ENCODE assay signal across 17 cellular contexts in the genomic region with DNA sequence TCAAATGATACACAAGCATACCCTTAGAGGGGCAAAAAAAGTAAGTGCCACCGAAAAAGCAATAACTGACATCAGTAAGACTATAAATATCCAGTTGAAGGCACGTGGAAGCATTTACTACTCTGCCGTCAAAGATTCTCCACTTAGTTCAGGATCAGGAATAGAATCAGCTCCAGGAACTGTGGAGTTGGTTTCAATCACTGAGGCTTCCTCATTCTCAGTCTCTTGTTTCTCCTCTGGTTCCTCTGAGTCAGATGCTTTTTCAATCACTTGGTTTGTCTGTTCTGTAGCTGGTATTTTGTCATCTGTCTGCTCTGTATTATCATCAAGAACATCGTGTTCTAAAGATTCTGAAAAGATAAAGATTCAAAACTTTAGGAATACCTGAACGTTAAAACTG.
DNase-seq lines count a peak whose midpoint lies in the region; ATAC-seq and TF ChIP-seq lines count a peak whose summit lies in the region.
"Had no signal": no experiment of that assay in that cellular context is flagged by ENCODE, and none has a peak within 500 bp of the region (broad histone marks: within the 10 kb centered on the region; RNA-seq: fewer than 3 reads in every experiment).

No MANE protein-coding gene starts in this region.

- H3K9me3 Mint-ChIP-seq in activated CD4-positive, alpha-beta T cell treated with anti-CD3 and anti-CD28 coated beads, Interleukin-2, amount 10 ng/mL, durations not matched to agents 7 days and 5 days = no peaks in the 10 kb centered on the region
- H3K9me3 Mint-ChIP-seq: mesothelial cell of epicardium had no signal

- H3K27ac Mint-ChIP-seq in activated CD4-positive, alpha-beta T cell treated with anti-CD3 and anti-CD28 coated beads, Interleukin-2, amount 10 ng/mL, durations not matched to agents 7 days and 5 days = no peak overlapping the region
- H3K27ac Mint-ChIP-seq: activated naive CD8-positive, alpha-beta T cell; mesothelial cell of epicardium had no signal

- no peak for TF ChIP-seq CTCF in AG10803 (conservative IDR thresholded peaks at IDR 0.05; ENCODE audit: low read length)
- no peak for TF ChIP-seq CTCF in LNCaP clone FGC (IDR thresholded peaks at IDR 0.05; ENCODE audit: control insufficient read depth, extremely low read depth, insufficient read depth)

- peak overlapping the region; percentile 76 for H3K27ac ChIP-seq in epithelial cell of prostate
- H3K27ac ChIP-seq: BLaER1 had no signal

- ATAC-seq in HG03354 (IDR thresholded peaks at IDR 0.05; ENCODE audit: poor library complexity, severe bottlenecking, unreplicated experiment) = no peak
- ATAC-seq: activated CD4-positive, CD25-positive, alpha-beta regulatory T cell treated with anti-CD3 and anti-CD28 coated beads, Interleukin-2, amount 50 U/mL, for 24 hours; GM12878 had no signal

- POLR2A ChIA-PET in activated CD4-positive, alpha-beta T cell treated with anti-CD3 and anti-CD28 coated beads, Interleukin-2, amount 10 ng/mL, durations not matched to agents 7 days and 5 days (lab: Charles Lee) = no interaction called here

- CTCF ChIA-PET in activated CD4-positive, alpha-beta T cell treated with anti-CD3 and anti-CD28 coated beads, Interleukin-2, amount 10 ng/mL, durations not matched to agents 7 days and 5 days (lab: Charles Lee) = no interaction called here

- peak; percentile 33 for DNase-seq in AG10803 (ENCODE audit: low read depth)
- peak; percentile 18 for DNase-seq in LNCaP clone FGC (ENCODE audit: low read depth)
- peak; percentile 44 for DNase-seq in epithelial cell of prostate (ENCODE audit: low read depth, low spot score)
- DNase-seq in non-pigmented ciliary epithelial cell (ENCODE audit: low read depth) = peak; percentile 26
- no peak for DNase-seq in activated CD4-positive, alpha-beta T cell treated with anti-CD3 and anti-CD28 coated beads, Interleukin-2, amount 10 ng/mL, durations not matched to agents 7 days and 5 days
- DNase-seq in HUDEP-2 (lab: John Stamatoyannopoulos, UW; ENCODE audit: unreplicated experiment in 76 of 76) = no peak
- DNase-seq in NCI-H446 (lab: John Stamatoyannopoulos, UW) = no peak
- DNase-seq: activated CD8-positive, alpha-beta memory T cell treated with anti-CD3 and anti-CD28 coated beads, Interleukin-2, amount 50 U/mL, for 4 hours; DND-41; NCI-H1092 treated with DMSO at 0.1 percent for 48 hours; NCI-H226 had no signal

- H3K4me1 Mint-ChIP-seq in activated CD4-positive, alpha-beta T cell treated with anti-CD3 and anti-CD28 coated beads, Interleukin-2, amount 10 ng/mL, durations not matched to agents 7 days and 5 days = peaks cover 8% of the 10 kb centered on the region

- H3K4me3 ChIP-seq in AG10803 (ENCODE audit: low read length) = no peak overlapping the region
- H3K4me3 ChIP-seq in LNCaP clone FGC (ENCODE audit: low read depth, low read length) = no peak overlapping the region
- H3K4me3 ChIP-seq: BLaER1, GM12878 had no signal

- H3K27me3 Mint-ChIP-seq in activated CD4-positive, alpha-beta T cell treated with anti-CD3 and anti-CD28 coated beads, Interleukin-2, amount 10 ng/mL, durations not matched to agents 7 days and 5 days = no peaks in the 10 kb centered on the region
- H3K27me3 Mint-ChIP-seq: activated naive CD8-positive, alpha-beta T cell had no signal

- H3K4me3 Mint-ChIP-seq in activated CD4-positive, alpha-beta T cell treated with anti-CD3 and anti-CD28 coated beads, Interleukin-2, amount 10 ng/mL, durations not matched to agents 7 days and 5 days = no peak overlapping the region
- H3K4me3 Mint-ChIP-seq: activated naive CD8-positive, alpha-beta T cell; mesothelial cell of epicardium had no signal

- H3K36me3 Mint-ChIP-seq in activated CD4-positive, alpha-beta T cell treated with anti-CD3 and anti-CD28 coated beads, Interleukin-2, amount 10 ng/mL, durations not matched to agents 7 days and 5 days (ENCODE audit: low read depth) = peaks cover 6% of the 10 kb centered on the region

Comparison
In these comparisons a context has a peak if more than half of its experiments do, and no peak if none do; other contexts are left out.
1. DNase-seq: peak in AG10803 (single experiment), LNCaP clone FGC (single experiment), epithelial cell of prostate (single experiment) and non-pigmented ciliary epithelial cell (single experiment); none in activated CD4-positive, alpha-beta T cell treated with anti-CD3 and anti-CD28 coated beads, Interleukin-2, amount 10 ng/mL, durations not matched to agents 7 days and 5 days (single experiment), HUDEP-2 (0 of 76) and NCI-H446 (0 of 2).